ENCODE assay signal across 10 cellular contexts in genomic region chrX:108735680-108736508, GRCh38. TPM values are rescaled to one million over a fixed set of nuclear protein-coding genes. Genes with fewer than 3 reads are reported as not detected.
DNase-seq lines count a peak whose midpoint lies in the region; ATAC-seq lines count a peak whose summit lies in the region.
"Had no signal": no experiment of that assay in that cellular context is flagged by ENCODE, and none has a peak within 500 bp of the region (broad histone marks: within the 10 kb centered on the region; RNA-seq: fewer than 3 reads in every experiment).

No MANE protein-coding gene starts in this region.

- H3K27ac ChIP-seq in SK-N-MC, result no peak overlapping the region
- H3K27ac ChIP-seq: BLaER1 had no signal

- H3K4me3 ChIP-seq in SK-N-MC (peak overlapping the region; percentile 66), iPS-15b (ENCODE audit: low read depth, low read length) (peak overlapping the region; percentile 68)
- H3K4me3 ChIP-seq: BLaER1 had no signal

- peaks cover 45% of the 10 kb centered on the region for H3K27me3 ChIP-seq in iPS-15b (ENCODE audit: control insufficient read depth, insufficient read depth, low read length)

- no peak overlapping the region for H3K9ac ChIP-seq in SK-N-MC (ENCODE audit: insufficient read length)
- peak overlapping the region; percentile 19 for H3K9ac ChIP-seq in iPS-15b (ENCODE audit: low read depth, low read length)
- H3K9ac ChIP-seq: BLaER1 had no signal

- H3K9me3 ChIP-seq in SK-N-MC (ENCODE audit: low read depth, low read length) (no peaks in the 10 kb centered on the region), iPS-15b (ENCODE audit: control insufficient read depth, insufficient read depth, low read length) (no peaks in the 10 kb centered on the region)

- CTCF ChIA-PET in activated CD4-positive, alpha-beta memory T cell treated with anti-CD3 and anti-CD28 coated beads for 36 hours (lab: Charles Lee), result no interaction called here

- no peaks in the 10 kb centered on the region for H3K9me3 Mint-ChIP-seq in stimulated activated naive B cell treated with anti-CD40 and anti-IgM and Interleukin-4, amounts not matched to agents 10 μg/mL and 1 μg/mL and 100 μg/mL, for 72 hours
- H3K9me3 Mint-ChIP-seq in activated CD4-positive, alpha-beta memory T cell treated with anti-CD3 and anti-CD28 coated beads for 36 hours, result no peaks in the 10 kb centered on the region

- H3K4me1 ChIP-seq in iPS-15b (ENCODE audit: control insufficient read depth, insufficient read depth, low read length), result peaks cover 17% of the 10 kb centered on the region
- H3K4me1 ChIP-seq: BLaER1 had no signal

- peak overlapping the region; percentile 33 to 56 for H3K4me3 Mint-ChIP-seq in stimulated activated naive B cell treated with anti-CD40 and anti-IgM and Interleukin-4, amounts not matched to agents 10 μg/mL and 1 μg/mL and 100 μg/mL, for 72 hours
- H3K4me3 Mint-ChIP-seq in activated CD4-positive, alpha-beta memory T cell treated with anti-CD3 and anti-CD28 coated beads for 36 hours, result no peak overlapping the region

- no peaks in the 10 kb centered on the region for H3K4me1 Mint-ChIP-seq in stimulated activated naive B cell treated with anti-CD40 and anti-IgM and Interleukin-4, amounts not matched to agents 10 μg/mL and 1 μg/mL and 100 μg/mL, for 72 hours
- no peaks in the 10 kb centered on the region for H3K4me1 Mint-ChIP-seq in activated CD4-positive, alpha-beta memory T cell treated with anti-CD3 and anti-CD28 coated beads for 36 hours (ENCODE audit: low read depth)

- intact Hi-C loops in activated CD4-positive, alpha-beta memory T cell treated with anti-CD3 and anti-CD28 coated beads for 36 hours (cut with micrococcal nuclease), result no loop called here

- peaks cover 41 to 48% of the 10 kb centered on the region in 2 donors for H3K27me3 Mint-ChIP-seq in stimulated activated naive B cell treated with anti-CD40 and anti-IgM and Interleukin-4, amounts not matched to agents 10 μg/mL and 1 μg/mL and 100 μg/mL, for 72 hours
- peaks cover 21% of the 10 kb centered on the region for H3K27me3 Mint-ChIP-seq in activated CD4-positive, alpha-beta memory T cell treated with anti-CD3 and anti-CD28 coated beads for 36 hours

- no peak for ATAC-seq in stimulated activated naive B cell treated with anti-CD40 and anti-IgM and Interleukin-4, amounts not matched to agents 10 μg/mL and 1 μg/mL and 100 μg/mL, for 72 hours (replicated peaks)
- ATAC-seq in GM19328 (IDR thresholded peaks at IDR 0.05; ENCODE audit: unreplicated experiment) (no peak), HG02610 (IDR thresholded peaks at IDR 0.05; ENCODE audit: unreplicated experiment) (no peak)

- POLR2A ChIA-PET in activated CD4-positive, alpha-beta memory T cell treated with anti-CD3 and anti-CD28 coated beads for 36 hours (lab: Charles Lee), result no interaction called here

- DNase-seq in NCI-H1092 treated with DMSO at 0.1 percent for 48 hours (lab: John Stamatoyannopoulos, UW) (peak; percentile 35), NCI-H1092 (lab: John Stamatoyannopoulos, UW) (no peak), SK-N-MC (ENCODE audit: low read depth, low spot score) (no peak)
- no peak for DNase-seq in stimulated activated naive B cell treated with anti-CD40 and anti-IgM and Interleukin-4, amounts not matched to agents 10 μg/mL and 1 μg/mL and 100 μg/mL, for 72 hours
- no peak for DNase-seq in activated CD4-positive, alpha-beta memory T cell treated with anti-CD3 and anti-CD28 coated beads for 36 hours

- H3K36me3 Mint-ChIP-seq in stimulated activated naive B cell treated with anti-CD40 and anti-IgM and Interleukin-4, amounts not matched to agents 10 μg/mL and 1 μg/mL and 100 μg/mL, for 72 hours, result peaks cover 0 to 5% of the 10 kb centered on the region in 2 donors
- no peaks in the 10 kb centered on the region for H3K36me3 Mint-ChIP-seq in activated CD4-positive, alpha-beta memory T cell treated with anti-CD3 and anti-CD28 coated beads for 36 hours

- no peaks in the 10 kb centered on the region for H3K36me3 ChIP-seq in SK-N-MC (ENCODE audit: insufficient read depth, low read length)
- H3K36me3 ChIP-seq in iPS-15b (ENCODE audit: control insufficient read depth, insufficient read depth, low read length), result no peaks in the 10 kb centered on the region
- H3K36me3 ChIP-seq: BLaER1 had no signal

- no peak overlapping the region for H3K27ac Mint-ChIP-seq in stimulated activated naive B cell treated with anti-CD40 and anti-IgM and Interleukin-4, amounts not matched to agents 10 μg/mL and 1 μg/mL and 100 μg/mL, for 72 hours
- H3K27ac Mint-ChIP-seq in activated CD4-positive, alpha-beta memory T cell treated with anti-CD3 and anti-CD28 coated beads for 36 hours, result no peak overlapping the region

RNA-seq across cellular contexts. Expression of gene IRS4, which starts 0.5 kb away (rescaled TPM):
- total RNA-seq in activated CD4-positive, alpha-beta memory T cell treated with anti-CD3 and anti-CD28 coated beads for 36 hours, result not detected
- total RNA-seq: myocyte had no signal
